In genomic region chr1:209742409-209743144, GRCh38 we compare ENCODE assay signal across 11 cellular contexts. TPM values are rescaled to one million over a fixed set of nuclear protein-coding genes. Genes with fewer than 3 reads are reported as not detected.
DNase-seq lines count a peak whose midpoint lies in the region; ATAC-seq, FAIRE-seq and TF ChIP-seq lines count a peak whose summit lies in the region.
"Had no signal": no experiment of that assay in that cellular context is flagged by ENCODE, and none has a peak within 500 bp of the region (broad histone marks: within the 10 kb centered on the region; RNA-seq: fewer than 3 reads in every experiment).

No MANE protein-coding gene starts in this region.

- no peak overlapping the region for H2AFZ ChIP-seq in K562 (ENCODE audit: low read depth, low read length)
- H2AFZ ChIP-seq in trophoblast cell (ENCODE audit: insufficient read depth, low read length, poor library complexity): no peak overlapping the region

- no peak overlapping the region for H2BK120ac ChIP-seq in trophoblast cell (ENCODE audit: insufficient read depth, low read length, poor library complexity)

- H3K4me3 ChIP-seq in K562 (no peak overlapping the region), suprapubic skin (no peak overlapping the region), trophoblast cell (ENCODE audit: low read depth, low read length) (no peak overlapping the region)
- H3K4me3 ChIP-seq: ascending aorta had no signal

- no peak overlapping the region for H3K18ac ChIP-seq in trophoblast cell (ENCODE audit: low read length)

- FAIRE-seq in K562 (lab: Jason Lieb, UNC): no peak
- FAIRE-seq: H1 had no signal

- H3K4me1 Mint-ChIP-seq in T-helper 2 cell treated with Interferon-gamma antibody and Interleukin-4, amounts not matched to agents 5 μg/mL and 100 μg/mL, for 36 hours (ENCODE audit: low read depth): peaks cover 35% of the 10 kb centered on the region

- H2BK5ac ChIP-seq in trophoblast cell (ENCODE audit: low read depth, low read length, poor library complexity): no peak overlapping the region

- peaks cover 10 to 28% of the 10 kb centered on the region in 2 experiments for H3K27me3 ChIP-seq in K562 (ENCODE audit: control insufficient read depth in 2 of 2, insufficient read depth in 2 of 2, low read length in 2 of 2)
- H3K27me3 ChIP-seq in suprapubic skin: no peaks in the 10 kb centered on the region
- H3K27me3 ChIP-seq in trophoblast cell (ENCODE audit: insufficient read depth, low read length): no peaks in the 10 kb centered on the region
- H3K27me3 ChIP-seq: ascending aorta had no signal

- H3K36me3 Mint-ChIP-seq in T-helper 2 cell treated with Interferon-gamma antibody and Interleukin-4, amounts not matched to agents 5 μg/mL and 100 μg/mL, for 36 hours (ENCODE audit: low read depth): no peaks in the 10 kb centered on the region

- H3K9me1 ChIP-seq in K562 (ENCODE audit: control insufficient read depth, insufficient read depth, low read length): no peaks in the 10 kb centered on the region

- no peak; the same call in 2 of the 3 replicates for ATAC-seq in K562
- peak; percentile 40 for ATAC-seq in left lobe of liver
- no peak for ATAC-seq in GM21515 (IDR thresholded peaks at IDR 0.05; ENCODE audit: unreplicated experiment)

- in situ Hi-C loops in K562 (cut with MboI): no loop called here

- H3K9ac ChIP-seq in K562 (ENCODE audit: insufficient read depth in 1 of 2, low read depth in 2 of 2, low read length in 2 of 2) (no peak overlapping the region), trophoblast cell (ENCODE audit: low read length) (no peak overlapping the region)

- no peak overlapping the region for H3K4me3 Mint-ChIP-seq in T-helper 2 cell treated with Interferon-gamma antibody and Interleukin-4, amounts not matched to agents 5 μg/mL and 100 μg/mL, for 36 hours

- H3K36me3 ChIP-seq in K562 (ENCODE audit: control insufficient read depth, insufficient read depth, low read length): no peaks in the 10 kb centered on the region
- no peaks in the 10 kb centered on the region for H3K36me3 ChIP-seq in suprapubic skin
- no peaks in the 10 kb centered on the region for H3K36me3 ChIP-seq in trophoblast cell (ENCODE audit: control insufficient read depth in 1 of 2, insufficient read depth in 2 of 2, low read length in 2 of 2)
- H3K36me3 ChIP-seq: ascending aorta had no signal

- peaks cover 2% of the 10 kb centered on the region for H3K79me1 ChIP-seq in trophoblast cell (ENCODE audit: low read length)

- H3K27ac ChIP-seq in K562 (ENCODE audit: extremely low read depth, low read depth, low read length) (no peak overlapping the region), suprapubic skin (peak overlapping the region; percentile 31), trophoblast cell (ENCODE audit: low read depth, low read length) (no peak overlapping the region)
- H3K27ac ChIP-seq: ascending aorta had no signal

- peaks cover 3 to 5% of the 10 kb centered on the region in 2 experiments; a peak in 4 of 5 replicates for H3K4me1 ChIP-seq in K562 (replicated peaks in 1 of 2; ENCODE audit: control insufficient read depth in 2 of 2, insufficient read depth in 2 of 2, low read length in 2 of 2)
- peaks cover 8% of the 10 kb centered on the region for H3K4me1 ChIP-seq in suprapubic skin
- H3K4me1 ChIP-seq in trophoblast cell (ENCODE audit: control insufficient read depth in 1 of 2, insufficient read depth in 2 of 2, low read length in 2 of 2): peaks cover 2 to 3% of the 10 kb centered on the region in 2 experiments
- H3K4me1 ChIP-seq: ascending aorta had no signal

- H3K79me2 ChIP-seq in K562 (ENCODE audit: control insufficient read depth, insufficient read depth, low read length) (no peaks in the 10 kb centered on the region), trophoblast cell (ENCODE audit: control insufficient read depth, insufficient read depth, low read length, poor library complexity) (no peaks in the 10 kb centered on the region)

- H3K23ac ChIP-seq in trophoblast cell (ENCODE audit: low read length): no peak overlapping the region

- intact Hi-C loops in K562 (cut with micrococcal nuclease): loop anchor here (10.0 kb wide), 1 partner anchor 138 kb away; no protein-coding TSS in a partner anchor

- CTCF ChIA-PET in K562 (lab: Yijun Ruan, JAX; ENCODE audit: low intra/inter-chr PET ratio): interaction anchor here (0.6 to 1.1 kb wide), 2 partner anchors 67 to 166 kb away, joined by 3 read pairs; partner anchors contain the start of gene G0S2

- TF ChIP-seq CTCF in K562 (IDR thresholded peaks at IDR 0.05 in 2 of 3, conservative IDR thresholded peaks at IDR 0.05 in 1 of 3; ENCODE audit: insufficient read depth in 2 of 3, low read depth in 1 of 3, low read length in 3 of 3) (no peak), suprapubic skin (IDR thresholded peaks at IDR 0.05) (no peak)

- BruUV-seq in K562 (replicated peaks; lab: Mats Ljungman, UMichigan): no TSS peak

- H3K14ac ChIP-seq in trophoblast cell (ENCODE audit: low read length): no peak overlapping the region

- 0% methylated on average over 8 of the region's 8 CpGs for WGBS in K562 (ENCODE audit: insufficient coverage, low coverage, missing lambda C conversion rate)
- WGBS in suprapubic skin: 57% methylated on average over 8 of the region's 8 CpGs
- no CpG with 5 or more reads among the region's 8 CpGs for WGBS in trophoblast cell (ENCODE audit: extremely low coverage, insufficient coverage, insufficient read length)

- peak overlapping the region; percentile 39 for H3K27ac Mint-ChIP-seq in T-helper 2 cell treated with Interferon-gamma antibody and Interleukin-4, amounts not matched to agents 5 μg/mL and 100 μg/mL, for 36 hours

- no peaks in the 10 kb centered on the region for H3K27me3 Mint-ChIP-seq in T-helper 2 cell treated with Interferon-gamma antibody and Interleukin-4, amounts not matched to agents 5 μg/mL and 100 μg/mL, for 36 hours (ENCODE audit: low read depth)

- H4K91ac ChIP-seq in trophoblast cell (ENCODE audit: low read depth, low read length): no peak overlapping the region

- no peak overlapping the region for H2BK12ac ChIP-seq in trophoblast cell (ENCODE audit: low read length)

- TF ChIP-seq POLR2A in K562 (conservative IDR thresholded peaks at IDR 0.05) (no peak), suprapubic skin (IDR thresholded peaks at IDR 0.05) (no peak)

- POLR2A ChIA-PET in K562 (lab: Yijun Ruan, JAX): interaction anchor here (1.1 kb wide), 1 partner anchor 173 kb away, joined by 4 read pairs; no protein-coding TSS in a partner anchor

- TF ChIP-seq RAD21 in K562 (CRISPR knock-in tag; conservative IDR thresholded peaks at IDR 0.05 in 1 of 2, IDR thresholded peaks at IDR 0.05 in 1 of 2): no peak

- no peak overlapping the region for H3K4me2 ChIP-seq in K562 (ENCODE audit: insufficient read depth, low read length)
- H3K4me2 ChIP-seq in trophoblast cell (ENCODE audit: low read length): no peak overlapping the region

- no peak overlapping the region for H4K12ac ChIP-seq in trophoblast cell (ENCODE audit: low read depth, low read length)

- no peaks in the 10 kb centered on the region for H3K9me3 Mint-ChIP-seq in T-helper 2 cell treated with Interferon-gamma antibody and Interleukin-4, amounts not matched to agents 5 μg/mL and 100 μg/mL, for 36 hours

- H3K9me3 ChIP-seq in K562 (replicated peaks; ENCODE audit: control insufficient read depth, insufficient read depth, low read depth, low read length): no peaks in the 10 kb centered on the region
- no peaks in the 10 kb centered on the region for H3K9me3 ChIP-seq in suprapubic skin
- H3K9me3 ChIP-seq in trophoblast cell (ENCODE audit: insufficient read depth, low read depth, low read length): peaks cover 3% of the 10 kb centered on the region
- H3K9me3 ChIP-seq: ascending aorta had no signal

- H4K20me1 ChIP-seq in K562 (replicated peaks; ENCODE audit: control insufficient read depth, insufficient read depth, low read length): no peaks in the 10 kb centered on the region

- H3K4ac ChIP-seq in trophoblast cell (ENCODE audit: low read depth, low read length): no peak overlapping the region

- DNase-seq in T-helper 2 cell treated with Interferon-gamma antibody and Interleukin-4, amounts not matched to agents 5 μg/mL and 100 μg/mL, for 36 hours (ENCODE audit: low spot score): no peak
- no peak for DNase-seq in T-helper 2 cell
- DNase-seq in K562 (ENCODE audit: extremely low read depth in 1 of 4, low spot score in 3 of 4): no peak
- DNase-seq in left lobe of liver (ENCODE audit: low spot score): no peak
- no peak for DNase-seq in suprapubic skin (ENCODE audit: low spot score in 2 of 2)
- DNase-seq in NOMO-1 (lab: John Stamatoyannopoulos, UW; ENCODE audit: unreplicated experiment in 2 of 2): no peak
- no peak for DNase-seq in trophoblast cell
- DNase-seq: NCI-H2081 treated with DMSO at 0.1 percent for 48 hours had no signal

- H4K8ac ChIP-seq in trophoblast cell (ENCODE audit: low read depth, low read length): no peak overlapping the region

- TF ChIP-seq EP300 in K562 (IDR thresholded peaks at IDR 0.05; ENCODE audit: low read length) (no peak), suprapubic skin (IDR thresholded peaks at IDR 0.05) (no peak)

- no peak overlapping the region for H2AK5ac ChIP-seq in trophoblast cell (ENCODE audit: low read length)

RNA-seq across cellular contexts. Expression of gene TRAF3IP3, which starts 13.3 kb away (rescaled TPM):
- not detected in 2 replicates for total RNA-seq in K562 (2011; cell fraction: chromatin; rRNA removed; ENCODE audit: low replicate concordance)
- total RNA-seq in K562 (2011; cell fraction: nucleolus; rRNA removed): not detected in 2 replicates
- 0.15 TPM in 1 of 2 replicates, not detected in the other for total RNA-seq in K562 (2011; cell fraction: nucleoplasm; rRNA removed)
- total RNA-seq in K562 (2014; rRNA removed): 1.1 TPM in 1 of 2 replicates, not detected in the other
- total RNA-seq in K562 (2014; rRNA removed; fragmentation: Illumina TruSeq; extraction: Trizol): 0.15 and 0.26 TPM in 2 replicates
- total RNA-seq in K562 (2015; rRNA removed; fragmentation: Illumina TruSeq; extraction: Trizol): 0.34 and 0.36 TPM in 2 replicates
- total RNA-seq in K562 (2021): 0.56 and 0.80 TPM in 2 replicates
- 0.06 and 0.12 TPM in 2 replicates for polyA plus RNA-seq in K562 (2011; rRNA removed)
- polyA plus RNA-seq in K562 (2011; cell fraction: cytosol; rRNA removed): not detected in 2 replicates
- not detected in 2 replicates for polyA plus RNA-seq in K562 (2011; cell fraction: nucleus; rRNA removed)
- polyA plus RNA-seq in K562 (2012): 0.56 and 1.1 TPM in 2 replicates
- polyA plus RNA-seq in K562 (2014; fragmentation: Illumina TruSeq; extraction: Trizol): 0.31 TPM in 1 of 2 replicates, not detected in the other
- polyA plus RNA-seq in K562 (2014; fragmentation: Nextera tagmentation; extraction: Ambion mirVana): under 1 TPM; 0.21 to 0.45 TPM
- 0.29 and 0.57 TPM in 2 replicates for polyA plus RNA-seq in K562 (2014; rRNA removed)
- polyA minus RNA-seq in K562 (2011; rRNA and poly(A)+ RNA removed): not detected in 2 replicates
- not detected in 2 replicates for polyA minus RNA-seq in K562 (2011; cell fraction: cytosol; rRNA and poly(A)+ RNA removed)
- not detected in 2 replicates for polyA minus RNA-seq in K562 (2011; cell fraction: nucleus; rRNA and poly(A)+ RNA removed)
- total RNA-seq in left lobe of liver: 1.4 TPM
- total RNA-seq in suprapubic skin: 1 to 10 TPM in 3 of 4 donors, not detected in 1; 1.6 to 3.1 (median 2.0) TPM
- 0.54 and 0.63 TPM in 2 replicates for polyA plus RNA-seq in trophoblast cell (2013)
- total RNA-seq: ascending aorta, H1 had no signal
- polyA plus RNA-seq: H1 had no signal

RNA-seq across cellular contexts. Expression of gene HSD11B1, which starts 37.9 kb away (rescaled TPM):
- not detected in 2 replicates for total RNA-seq in K562 (2011; cell fraction: chromatin; rRNA removed; ENCODE audit: low replicate concordance)
- total RNA-seq in K562 (2011; cell fraction: nucleolus; rRNA removed): not detected in 2 replicates
- not detected in 2 replicates for total RNA-seq in K562 (2011; cell fraction: nucleoplasm; rRNA removed)
- total RNA-seq in K562 (2014; rRNA removed): not detected in 2 replicates
- not detected in 2 replicates for total RNA-seq in K562 (2014; rRNA removed; fragmentation: Illumina TruSeq; extraction: Trizol)
- not detected in 2 replicates for total RNA-seq in K562 (2015; rRNA removed; fragmentation: Illumina TruSeq; extraction: Trizol)
- total RNA-seq in K562 (2021): 0.16 TPM in 1 of 2 replicates, not detected in the other
- polyA plus RNA-seq in K562 (2011; rRNA removed): not detected in 2 replicates
- polyA plus RNA-seq in K562 (2011; cell fraction: cytosol; rRNA removed): not detected in 2 replicates
- not detected in 2 replicates for polyA plus RNA-seq in K562 (2011; cell fraction: nucleus; rRNA removed)
- polyA plus RNA-seq in K562 (2012): 0.17 and 2.6 TPM in 2 replicates
- not detected in 2 replicates for polyA plus RNA-seq in K562 (2014; fragmentation: Illumina TruSeq; extraction: Trizol)
- polyA plus RNA-seq in K562 (2014; fragmentation: Nextera tagmentation; extraction: Ambion mirVana): under 1 TPM in 1 of 2 experiments, not detected in 1; 0.04 TPM
- not detected in 2 replicates for polyA plus RNA-seq in K562 (2014; rRNA removed)
- polyA minus RNA-seq in K562 (2011; rRNA and poly(A)+ RNA removed): not detected in 2 replicates
- not detected in 2 replicates for polyA minus RNA-seq in K562 (2011; cell fraction: cytosol; rRNA and poly(A)+ RNA removed)
- not detected in 2 replicates for polyA minus RNA-seq in K562 (2011; cell fraction: nucleus; rRNA and poly(A)+ RNA removed)
- total RNA-seq in left lobe of liver: 479 TPM
- total RNA-seq in suprapubic skin: 10 to 100 TPM; 26.2 to 88.5 (median 52.0) TPM
- polyA plus RNA-seq in trophoblast cell (2013): 0.12 TPM in 1 of 2 replicates, not detected in the other
- total RNA-seq: H1 had no signal
- polyA plus RNA-seq: H1 had no signal

RNA-seq across cellular contexts. Expression of gene C1orf74, which starts 41.8 kb away (rescaled TPM):
- 5.3 and 6.8 TPM in 2 replicates for total RNA-seq in K562 (2011; cell fraction: chromatin; rRNA removed; ENCODE audit: low replicate concordance)
- total RNA-seq in K562 (2011; cell fraction: nucleolus; rRNA removed): 5.9 and 6.8 TPM in 2 replicates
- total RNA-seq in K562 (2011; cell fraction: nucleoplasm; rRNA removed): 7.3 and 8.0 TPM in 2 replicates
- total RNA-seq in K562 (2014; rRNA removed) (4.0 and 4.3 TPM in 2 replicates), K562 (2014; rRNA removed; fragmentation: Illumina TruSeq; extraction: Trizol) (5.7 and 6.5 TPM in 2 replicates), K562 (2015; rRNA removed; fragmentation: Illumina TruSeq; extraction: Trizol) (5.7 and 6.5 TPM in 2 replicates), K562 (2021) (4.7 and 4.9 TPM in 2 replicates), left lobe of liver (1.3 TPM), suprapubic skin (10 to 100 TPM; 10.1 to 18.1 (median 15.1) TPM)
- polyA plus RNA-seq in K562 (2011; rRNA removed) (5.8 and 7.4 TPM in 2 replicates), K562 (2014; fragmentation: Illumina TruSeq; extraction: Trizol) (5.3 and 5.7 TPM in 2 replicates), K562 (2014; fragmentation: Nextera tagmentation; extraction: Ambion mirVana) (1 to 10 TPM; 5.7 to 7.6 TPM), K562 (2014; rRNA removed) (4.0 and 4.9 TPM in 2 replicates)
- polyA plus RNA-seq in K562 (2011; cell fraction: cytosol; rRNA removed): 4.4 and 4.9 TPM in 2 replicates
- polyA plus RNA-seq in K562 (2011; cell fraction: nucleus; rRNA removed): 3.7 and 4.5 TPM in 2 replicates
- polyA plus RNA-seq in K562 (2012): 3.2 and 3.4 TPM in 2 replicates
- polyA minus RNA-seq in K562 (2011; rRNA and poly(A)+ RNA removed): 10.9 and 11.2 TPM in 2 replicates
- 2.0 and 4.0 TPM in 2 replicates for polyA minus RNA-seq in K562 (2011; cell fraction: cytosol; rRNA and poly(A)+ RNA removed)
- 8.6 and 17.5 TPM in 2 replicates for polyA minus RNA-seq in K562 (2011; cell fraction: nucleus; rRNA and poly(A)+ RNA removed)
- 2.4 TPM in 2 replicates for polyA plus RNA-seq in trophoblast cell (2013)

Comparison
In these comparisons a context has a peak if more than half of its experiments do, and no peak if none do; other contexts are left out.
1. RNA of gene HSD11B1, which starts 37.9 kb away (total RNA-seq): 479 TPM in left lobe of liver (single experiment) and 26.2 to 88.5 TPM in suprapubic skin; 0.16 TPM in K562; every median in the first group is over 10 times any median in the second.